ENCODE assay signal across 22 cellular contexts in genomic region chr22:22944268-22944985, GRCh38. TPM values are rescaled to one million over a fixed set of nuclear protein-coding genes. Genes with fewer than 3 reads are reported as not detected.
DNase-seq lines count a peak whose midpoint lies in the region; TF ChIP-seq lines count a peak whose summit lies in the region.
"Had no signal": no experiment of that assay in that cellular context is flagged by ENCODE, and none has a peak within 500 bp of the region (broad histone marks: within the 10 kb centered on the region; RNA-seq: fewer than 3 reads in every experiment).

No MANE protein-coding gene starts in this region.

- intact Hi-C loops in breast epithelium (cut with DNase I; ENCODE audit: low total_unique reads) = no loop called here
- intact Hi-C loops in mammary epithelial cell (cut with micrococcal nuclease) = no loop called here
- intact Hi-C loops in OCI-LY7 (cut with micrococcal nuclease; ENCODE audit: unreplicated experiment) = no loop called here
- intact Hi-C loops in esophagus muscularis mucosa (cut with DNase I) = no loop called here
- intact Hi-C loops in Caco-2 (cut with micrococcal nuclease; ENCODE audit: unreplicated experiment) = no loop called here

- H3K4me3 ChIP-seq in breast epithelium (no peak overlapping the region), mammary epithelial cell (replicated peaks in 1 of 3; ENCODE audit: insufficient read depth in 1 of 3, low read depth in 2 of 3, low read length in 3 of 3) (no peak overlapping the region), OCI-LY7 (ENCODE audit: low read depth, low read length, poor library complexity, severe bottlenecking) (no peak overlapping the region), esophagus muscularis mucosa (no peak overlapping the region), Caco-2 (ENCODE audit: low read depth, low read length) (no peak overlapping the region)
- H3K4me3 ChIP-seq: ovary had no signal

- H3K27me3 Mint-ChIP-seq in type B pancreatic cell = peaks cover 13% of the 10 kb centered on the region
- H3K27me3 Mint-ChIP-seq in Caco-2 (ENCODE audit: insufficient read depth, unreplicated experiment) = no peaks in the 10 kb centered on the region

- TF ChIP-seq POLR2A in breast epithelium (IDR thresholded peaks at IDR 0.05) = no peak
- no peak for TF ChIP-seq POLR2A in esophagus muscularis mucosa (IDR thresholded peaks at IDR 0.05; ENCODE audit: low read depth)

- no peaks in the 10 kb centered on the region for H3K9me2 ChIP-seq in OCI-LY7 (ENCODE audit: insufficient read depth, low read length)

- H3K36me3 ChIP-seq in breast epithelium (no peaks in the 10 kb centered on the region), mammary epithelial cell (ENCODE audit: insufficient read depth, low read length) (no peaks in the 10 kb centered on the region), OCI-LY7 (ENCODE audit: insufficient read depth, low read length) (no peaks in the 10 kb centered on the region), esophagus muscularis mucosa (no peaks in the 10 kb centered on the region), Caco-2 (ENCODE audit: control insufficient read depth, insufficient read depth, low read length) (no peaks in the 10 kb centered on the region)
- H3K36me3 ChIP-seq: ovary had no signal

- WGBS in mammary epithelial cell (ENCODE audit: low coverage, missing lambda C conversion rate) = 49% methylated on average over 2 of the region's 18 CpGs
- 62% methylated on average over 8 of the region's 18 CpGs for WGBS in esophagus muscularis mucosa

- H3K9me3 ChIP-seq in breast epithelium = no peaks in the 10 kb centered on the region
- H3K9me3 ChIP-seq in mammary epithelial cell (replicated peaks; ENCODE audit: insufficient read depth, low read length) = no peaks in the 10 kb centered on the region
- H3K9me3 ChIP-seq in OCI-LY7 (ENCODE audit: low read length) = no peaks in the 10 kb centered on the region
- H3K9me3 ChIP-seq in esophagus muscularis mucosa = no peaks in the 10 kb centered on the region
- H3K9me3 ChIP-seq in Caco-2 = no peaks in the 10 kb centered on the region
- H3K9me3 ChIP-seq: ovary had no signal

- H3K4me1 Mint-ChIP-seq in type B pancreatic cell (ENCODE audit: unreplicated experiment) = peaks cover 4% of the 10 kb centered on the region
- H3K4me1 Mint-ChIP-seq in Caco-2 (ENCODE audit: low read depth, unreplicated experiment) = no peaks in the 10 kb centered on the region

- in situ Hi-C loops in mammary epithelial cell (cut with MboI; ENCODE audit: low sequenced_read_pairs in 2 of 2) = no loop called here

- H3K4me2 ChIP-seq in mammary epithelial cell (ENCODE audit: insufficient read depth, low read depth, low read length) (no peak overlapping the region), OCI-LY7 (ENCODE audit: low read length) (peak overlapping the region; percentile 63)

- H3K36me3 Mint-ChIP-seq in type B pancreatic cell (no peaks in the 10 kb centered on the region), Caco-2 (ENCODE audit: insufficient read depth, unreplicated experiment) (no peaks in the 10 kb centered on the region)
- H3K36me3 Mint-ChIP-seq: CD8-positive, alpha-beta memory T cell had no signal

- TF ChIP-seq CTCF in breast epithelium (IDR thresholded peaks at IDR 0.05) (no peak), mammary epithelial cell (conservative IDR thresholded peaks at IDR 0.05 in 1 of 2, IDR thresholded peaks at IDR 0.05 in 1 of 2; ENCODE audit: extremely low read depth in 1 of 2, insufficient read depth in 1 of 2, low read depth in 1 of 2, low read length in 2 of 2) (no peak), OCI-LY7 (conservative IDR thresholded peaks at IDR 0.05; ENCODE audit: low read length) (no peak), esophagus muscularis mucosa (IDR thresholded peaks at IDR 0.05) (no peak), type B pancreatic cell (conservative IDR thresholded peaks at IDR 0.05) (no peak), Caco-2 (IDR thresholded peaks at IDR 0.05; ENCODE audit: insufficient read depth in 1 of 2, low read depth in 1 of 2, low read length in 1 of 2, severe bottlenecking in 1 of 2, unreplicated experiment in 1 of 2) (no peak)

- H3K4me1 ChIP-seq in breast epithelium (no peaks in the 10 kb centered on the region), mammary epithelial cell (ENCODE audit: insufficient read depth, low read length) (no peaks in the 10 kb centered on the region), OCI-LY7 (ENCODE audit: insufficient read depth, low read length, poor library complexity, severe bottlenecking) (peaks cover 76% of the 10 kb centered on the region), esophagus muscularis mucosa (no peaks in the 10 kb centered on the region), Caco-2 (no peaks in the 10 kb centered on the region)

- DNase-seq in breast epithelium (ENCODE audit: low spot score in 2 of 2) (peak; percentile 1 to 39), mammary epithelial cell (no peak), OCI-LY7 (ENCODE audit: low spot score) (no peak), esophagus muscularis mucosa (ENCODE audit: extremely low spot score) (peak; percentile 79), type B pancreatic cell (ENCODE audit: extremely low spot score, unreplicated experiment) (peak; percentile 61), dermis blood vessel endothelial cell (no peak), Caco-2 (no peak), SHP77 (lab: John Stamatoyannopoulos, UW) (no peak)
- DNase-seq: activated CD4-positive, CD25-positive, alpha-beta regulatory T cell; activated naive CD8-positive, alpha-beta T cell treated with anti-CD3 and anti-CD28 coated beads, Interleukin-2, amount 50 U/mL, for 24 hours; activated T-cell treated with anti-CD3 and anti-CD28 coated beads, Interleukin-2, amount 50 U/mL, for 1 hour; central memory CD4-positive, alpha-beta T cell; GDM1; GOT3; kidney; NCI-H2029 treated with DMSO at 0.1 percent for 48 hours; NCI-H524 treated with DMSO at 0.1 percent for 48 hours; T-helper 1 cell had no signal

- no peak overlapping the region for H3K27ac Mint-ChIP-seq in type B pancreatic cell
- no peak overlapping the region for H3K27ac Mint-ChIP-seq in Caco-2 (ENCODE audit: unreplicated experiment)
- H3K27ac Mint-ChIP-seq: activated naive CD8-positive, alpha-beta T cell treated with anti-CD3 and anti-CD28 coated beads, Interleukin-2, amount 50 U/mL, for 24 hours; CD8-positive, alpha-beta memory T cell had no signal

- no peak overlapping the region for H3K9ac ChIP-seq in mammary epithelial cell (ENCODE audit: insufficient read depth, low read length)

- H3K4me3 Mint-ChIP-seq in type B pancreatic cell (no peak overlapping the region), Caco-2 (ENCODE audit: unreplicated experiment) (no peak overlapping the region)
- H3K4me3 Mint-ChIP-seq: activated naive CD8-positive, alpha-beta T cell treated with anti-CD3 and anti-CD28 coated beads, Interleukin-2, amount 50 U/mL, for 24 hours; CD8-positive, alpha-beta memory T cell had no signal

- no peaks in the 10 kb centered on the region for H3K79me2 ChIP-seq in mammary epithelial cell (ENCODE audit: insufficient read depth, low read length)
- H3K79me2 ChIP-seq in OCI-LY7 (ENCODE audit: insufficient read depth, low read depth, low read length) = no peaks in the 10 kb centered on the region

- no peak for TF ChIP-seq EP300 in esophagus muscularis mucosa (IDR thresholded peaks at IDR 0.05)

- POLR2A ChIA-PET in OCI-LY7 (lab: Charles Lee) (interaction anchor here (0.9 to 17.9 kb wide), 7 partner anchors 9 to 94 kb away, joined by 3 to 308 read pairs (median 3); partner anchors contain the start of gene IGLL5), Caco-2 (lab: Charles Lee) (no interaction called here)

- H2AFZ ChIP-seq in mammary epithelial cell (ENCODE audit: low read depth, low read length) = no peak overlapping the region
- no peak overlapping the region; the same call in 1 of the 2 replicates for H2AFZ ChIP-seq in OCI-LY7 (ENCODE audit: low read length)

- BruUV-seq in mammary epithelial cell (replicated peaks; lab: Mats Ljungman, UMichigan) (no TSS peak), OCI-LY7 (replicated peaks; lab: Mats Ljungman, UMichigan) (no TSS peak), Caco-2 (replicated peaks; lab: Mats Ljungman, UMichigan) (no TSS peak)

- dilution Hi-C loops in mammary epithelial cell (cut with HindIII; ENCODE audit: low sequenced_read_pairs) = no loop called here

- H3K27ac ChIP-seq in breast epithelium (no peak overlapping the region), mammary epithelial cell (ENCODE audit: insufficient read depth, low read depth, low read length) (no peak overlapping the region), OCI-LY7 (ENCODE audit: low read depth, low read length, poor library complexity, severe bottlenecking) (peak overlapping the region; percentile 90), esophagus muscularis mucosa (replicated peaks in 1 of 4) (no peak overlapping the region)
- H3K27ac ChIP-seq: ovary had no signal

- H3K9me3 Mint-ChIP-seq in type B pancreatic cell = no peaks in the 10 kb centered on the region
- no peaks in the 10 kb centered on the region for H3K9me3 Mint-ChIP-seq in Caco-2 (ENCODE audit: unreplicated experiment)
- H3K9me3 Mint-ChIP-seq: activated naive CD8-positive, alpha-beta T cell treated with anti-CD3 and anti-CD28 coated beads, Interleukin-2, amount 50 U/mL, for 24 hours; CD8-positive, alpha-beta memory T cell had no signal

- H4K20me1 ChIP-seq in mammary epithelial cell (ENCODE audit: insufficient read depth, low read length) (no peaks in the 10 kb centered on the region), OCI-LY7 (ENCODE audit: insufficient read depth, low read length) (no peaks in the 10 kb centered on the region)

- CTCF ChIA-PET in mammary epithelial cell (lab: Charles Lee; ENCODE audit: low non-redundant PET) (no interaction called here), OCI-LY7 (lab: Charles Lee; ENCODE audit: unreplicated experiment) (interaction anchor here (0.5 to 5.5 kb wide), 10 partner anchors 9 to 354 kb away, joined by 3 to 41 read pairs (median 4); no protein-coding TSS in a partner anchor), Caco-2 (lab: Charles Lee) (interaction anchor here (1.0 kb wide), 1 partner anchor 191 kb away, joined by 3 read pairs; no protein-coding TSS in a partner anchor)

- H3K27me3 ChIP-seq in breast epithelium (peaks cover 0 to 7% of the 10 kb centered on the region in 2 donors), mammary epithelial cell (ENCODE audit: insufficient read depth, low read length) (no peaks in the 10 kb centered on the region), esophagus muscularis mucosa (peaks cover 0 to 42% (median 0%) of the 10 kb centered on the region in 4 donors), Caco-2 (replicated peaks; ENCODE audit: control insufficient read depth, insufficient read depth, low read length) (no peaks in the 10 kb centered on the region)
- H3K27me3 ChIP-seq: ovary had no signal

RNA-seq across cellular contexts. Expression of gene IGLL5, which starts 56.8 kb away (rescaled TPM):
- total RNA-seq in breast epithelium (10 to 100 TPM in 2 of 3 donors, not detected in 1; 11.1 to 41.3 TPM), mammary epithelial cell (not detected), OCI-LY7 (2022) (364 and 387 TPM in 2 replicates), esophagus muscularis mucosa (1 to 10 TPM in 1 of 4 donors, under 1 TPM in 2, not detected in 1; 0.39 to 1.3 (median 0.80) TPM), type B pancreatic cell (ENCODE audit: low replicate concordance) (not detected in 2 replicates), dermis blood vessel endothelial cell (not detected in 2 replicates), Caco-2 (2022) (not detected in 2 replicates)
- not detected for polyA plus RNA-seq in mammary epithelial cell
- polyA minus RNA-seq in mammary epithelial cell = not detected
- 219 TPM in 2 replicates for total RNA-seq in OCI-LY7 (2014; rRNA removed; shearing (Covaris generic))
- total RNA-seq: A673; CD8-positive, alpha-beta memory T cell; RPMI7951 had no signal
- polyA plus RNA-seq: CD8-positive, alpha-beta memory T cell had no signal

Comparison
In these comparisons a context has a peak if more than half of its experiments do, and no peak if none do; other contexts are left out.
1. DNase-seq: peak in breast epithelium (2 of 2), esophagus muscularis mucosa (single experiment) and type B pancreatic cell (single experiment); none in mammary epithelial cell (single experiment), OCI-LY7 (single experiment), dermis blood vessel endothelial cell (single experiment), Caco-2 (0 of 2) and SHP77 (0 of 2).
2. RNA of gene IGLL5, which starts 56.8 kb away (total RNA-seq): 219 to 387 TPM in OCI-LY7; 11.1 to 41.3 TPM in breast epithelium, 0.39 to 1.3 TPM in esophagus muscularis mucosa, not detected in mammary epithelial cell, not detected in type B pancreatic cell, not detected in dermis blood vessel endothelial cell and not detected in Caco-2; every median in the first group is over 4 times any median in the second.